In genomic region chr11:69027704-69028372, GRCh38 we compare ENCODE assay signal across 24 cellular contexts. TPM values are rescaled to one million over a fixed set of nuclear protein-coding genes. Genes with fewer than 3 reads are reported as not detected.
A peak's percentile ranks its signal among the peaks of the same experiment; 100 is the strongest.
DNase-seq lines count a peak whose midpoint lies in the region; ATAC-seq, FAIRE-seq and TF ChIP-seq lines count a peak whose summit lies in the region.
"Had no signal": no experiment of that assay in that cellular context is flagged by ENCODE, and none has a peak within 500 bp of the region (broad histone marks: within the 10 kb centered on the region; RNA-seq: fewer than 3 reads in every experiment).

No MANE protein-coding gene starts in this region.

- H3K14ac ChIP-seq in H1 (ENCODE audit: insufficient read length) (no peak overlapping the region), mesenchymal stem cell (ENCODE audit: low read length in 2 of 2) (no peak overlapping the region)

- no peak overlapping the region for H3K56ac ChIP-seq in H1 (replicated peaks; ENCODE audit: insufficient read length, low read depth, low read length)

- no peaks in the 10 kb centered on the region for H3K23me2 ChIP-seq in H1 (ENCODE audit: low read depth, low read length)

- DNase-seq in H7: peak; percentile 40
- peak; percentile 13 for DNase-seq in NCI-H510A (lab: John Stamatoyannopoulos, UW)
- no peak for DNase-seq in H1 (ENCODE audit: low read depth in 1 of 2, low spot score in 2 of 2)
- peak; percentile 73 for DNase-seq in mesenchymal stem cell
- DNase-seq in foreskin melanocyte: no peak
- no peak for DNase-seq in NCI-H1694 treated with DMSO at 0.1 percent for 48 hours (lab: John Stamatoyannopoulos, UW)
- DNase-seq in activated naive CD4-positive, alpha-beta T cell treated with anti-CD3 and anti-CD28 coated beads, Interleukin-2, amount 50 U/mL, for 16 hours: no peak
- DNase-seq: activated CD4-positive, alpha-beta T cell treated with anti-CD3 and anti-CD28 coated beads for 1 hour; brain microvascular endothelial cell; cortex of kidney; foreskin keratinocyte; GM23248; kidney; NCI-H1105 treated with DMSO at 0.1 percent for 48 hours; NCI-H2107; small intestine; stimulated activated CD4-positive, alpha-beta T cell treated with anti-CD3 and anti-CD28 coated beads, Interleukin-2, amount 100 ng/mL, for 48 hours; stimulated activated naive CD8-positive, alpha-beta T cell treated with anti-CD3 and anti-CD28 coated beads, Interleukin-15, amount 100 ng/mL, for 72 hours; T1000 had no signal

- TF ChIP-seq CTCF in H1 (IDR thresholded peaks at IDR 0.05; ENCODE audit: control extremely low read depth in 1 of 3, insufficient read depth in 1 of 3, low read depth in 1 of 3, low read length in 3 of 3): no peak

- H3K27ac ChIP-seq in H1 (ENCODE audit: low read depth, low read length) (no peak overlapping the region), mesenchymal stem cell (ENCODE audit: low read length, poor library complexity, severe bottlenecking) (no peak overlapping the region)
- H3K27ac ChIP-seq: brain microvascular endothelial cell, foreskin keratinocyte, GM23248, SJSA1 had no signal

- H3K9me3 ChIP-seq in H1 (ENCODE audit: insufficient read depth in 2 of 2, low read depth in 1 of 2, low read length in 1 of 2) (no peaks in the 10 kb centered on the region), mesenchymal stem cell (ENCODE audit: control insufficient read depth, low read length) (no peaks in the 10 kb centered on the region)
- H3K9me3 ChIP-seq: SJSA1 had no signal

- TF ChIP-seq POLR2A in H1 (IDR thresholded peaks at IDR 0.05; ENCODE audit: control extremely low read depth in 1 of 2, low read depth in 2 of 2, low read length in 2 of 2): no peak

- WGBS in H1 (ENCODE audit: extremely low coverage in 1 of 2, insufficient coverage in 1 of 2, insufficient read length in 1 of 2, insufficient replicate concordance in 2 of 2, low coverage in 1 of 2, low lambda C conversion rate in 2 of 2, missing lambda C conversion rate in 1 of 2), 2 experiments: 91% methylated on average over 9 of the region's 9 CpGs; no CpG with 5 or more reads in 1 of the 2 experiments
- WGBS in mesenchymal stem cell: 74% methylated on average over 9 of the region's 9 CpGs

- H2AK5ac ChIP-seq in H1 (ENCODE audit: low read depth, low read length) (no peak overlapping the region), mesenchymal stem cell (ENCODE audit: low read length, severe bottlenecking) (no peak overlapping the region)

- H2BK20ac ChIP-seq in H1 (ENCODE audit: low read length): no peak overlapping the region

- H3K79me2 ChIP-seq in H1 (ENCODE audit: control insufficient read depth in 1 of 2, insufficient read depth in 2 of 2, low read length in 2 of 2): no peaks in the 10 kb centered on the region

- no peak overlapping the region for H2BK120ac ChIP-seq in H1 (replicated peaks; ENCODE audit: low read depth, low read length)
- H2BK120ac ChIP-seq in mesenchymal stem cell (ENCODE audit: low read depth, low read length): no peak overlapping the region

- H2BK5ac ChIP-seq in H1 (ENCODE audit: low read depth, low read length): no peak overlapping the region
- H2BK5ac ChIP-seq in mesenchymal stem cell (ENCODE audit: low read depth, low read length, poor library complexity, severe bottlenecking): no peak overlapping the region

- no peaks in the 10 kb centered on the region for H3K27me3 ChIP-seq in H7 (ENCODE audit: control insufficient read depth, insufficient read depth, low read length)
- H3K27me3 ChIP-seq in H1 (replicated peaks in 1 of 4; ENCODE audit: control insufficient read depth in 3 of 4, extremely low read depth in 1 of 4, insufficient read depth in 3 of 4, low read length in 3 of 4): no peaks in the 10 kb centered on the region
- peaks cover 0 to 13% of the 10 kb centered on the region in 2 experiments for H3K27me3 ChIP-seq in mesenchymal stem cell (ENCODE audit: control insufficient read depth in 1 of 2, insufficient read depth in 1 of 2, low read length in 2 of 2)
- H3K27me3 ChIP-seq: SJSA1 had no signal

- H3K4me1 ChIP-seq in H1 (replicated peaks in 1 of 4; ENCODE audit: control insufficient read depth in 3 of 4, insufficient read depth in 4 of 4, low read length in 3 of 4) (no peaks in the 10 kb centered on the region), mesenchymal stem cell (ENCODE audit: control insufficient read depth, insufficient read depth, low read depth, low read length) (no peaks in the 10 kb centered on the region)
- H3K4me1 ChIP-seq: foreskin keratinocyte had no signal

- H3K79me1 ChIP-seq in H1 (ENCODE audit: low read depth, low read length) (no peaks in the 10 kb centered on the region), mesenchymal stem cell (replicated peaks; ENCODE audit: low read length, poor library complexity, severe bottlenecking) (no peaks in the 10 kb centered on the region)

- H3K4me2 ChIP-seq in H1 (ENCODE audit: insufficient read depth in 1 of 2, low read depth in 2 of 2, low read length in 2 of 2) (no peak overlapping the region), mesenchymal stem cell (ENCODE audit: low read length, poor library complexity, severe bottlenecking) (no peak overlapping the region)

- H3K4ac ChIP-seq in H1 (replicated peaks; ENCODE audit: insufficient read length, low read depth, low read length) (no peak overlapping the region), mesenchymal stem cell (ENCODE audit: low read depth in 1 of 2, low read length in 2 of 2) (no peak overlapping the region)

- no peak overlapping the region for H4K91ac ChIP-seq in H1 (replicated peaks; ENCODE audit: insufficient read length, low read length)
- no peak overlapping the region for H4K91ac ChIP-seq in mesenchymal stem cell (ENCODE audit: low read length)

- no peak for FAIRE-seq in H1 (lab: Jason Lieb, UNC)
- FAIRE-seq: kidney, small intestine had no signal

- H3K4me3 ChIP-seq in H7 (ENCODE audit: insufficient read depth, low read depth, low read length) (no peak overlapping the region), H1 (ENCODE audit: extremely low read depth in 1 of 4, insufficient read depth in 2 of 4, low read depth in 3 of 4, low read length in 4 of 4) (no peak overlapping the region), mesenchymal stem cell (ENCODE audit: insufficient read depth in 1 of 2, low read depth in 1 of 2, low read length in 2 of 2) (no peak overlapping the region)
- H3K4me3 ChIP-seq: GM23248, SJSA1 had no signal

- no peak for TF ChIP-seq RAD21 in H1 (IDR thresholded peaks at IDR 0.05 in 1 of 2, conservative IDR thresholded peaks at IDR 0.05 in 1 of 2; ENCODE audit: low read depth in 2 of 2, low read length in 2 of 2)

- H2BK12ac ChIP-seq in H1 (ENCODE audit: low read depth, low read length): no peak overlapping the region
- H2BK12ac ChIP-seq in mesenchymal stem cell (ENCODE audit: low read length in 2 of 2): no peak overlapping the region

- no peak for ATAC-seq in HG02938 (IDR thresholded peaks at IDR 0.05; ENCODE audit: unreplicated experiment)
- ATAC-seq: foreskin keratinocyte; natural killer cell treated with Interleukin-12 subunit alpha and Interleukin-12 subunit beta and Interleukin-15 and Interleukin-18, amount 100 ng/mL, for 72 hours; stimulated activated naive CD8-positive, alpha-beta T cell treated with anti-CD3 and anti-CD28 coated beads, Interleukin-15, amount 100 ng/mL, for 72 hours had no signal

- no peak overlapping the region for H2BK15ac ChIP-seq in H1 (ENCODE audit: low read length)
- no peak overlapping the region for H2BK15ac ChIP-seq in mesenchymal stem cell (ENCODE audit: low read depth, poor library complexity, severe bottlenecking)

- H4K20me1 ChIP-seq in H1 (replicated peaks in 1 of 2; ENCODE audit: control insufficient read depth in 1 of 2, insufficient read depth in 2 of 2, low read length in 2 of 2): no peaks in the 10 kb centered on the region

- H3K18ac ChIP-seq in H1 (ENCODE audit: extremely low read depth, low read length): no peak overlapping the region
- H3K18ac ChIP-seq in mesenchymal stem cell (ENCODE audit: low read depth in 1 of 2, low read length in 2 of 2): no peak overlapping the region

- CTCF ChIA-PET in H1 (lab: Charles Lee; ENCODE audit: partially characterized antibody): interaction anchor here (0.9 to 2.0 kb wide), 5 partner anchors 9 to 78 kb away, joined by 3 to 8 read pairs (median 3); no protein-coding TSS in a partner anchor

- TF ChIP-seq EP300 in H1 (IDR thresholded peaks at IDR 0.05; ENCODE audit: borderline replicate concordance in 1 of 2, low read depth in 2 of 2, low read length in 2 of 2): no peak

- H3K23ac ChIP-seq in H1 (ENCODE audit: insufficient read length) (no peak overlapping the region), mesenchymal stem cell (ENCODE audit: low read length in 2 of 2) (no peak overlapping the region)

- no peak overlapping the region for H3K9ac ChIP-seq in H1 (replicated peaks in 1 of 4; ENCODE audit: extremely low read depth in 1 of 4, low read depth in 3 of 4, low read length in 3 of 4)
- H3K9ac ChIP-seq in mesenchymal stem cell (ENCODE audit: low read length): no peak overlapping the region
- H3K9ac ChIP-seq: GM23248 had no signal

- 0 out of 2 replicates have a peak overlapping the region, but pooled peaks have one; percentile 28 for H4K8ac ChIP-seq in H1 (ENCODE audit: extremely low read depth, insufficient read depth, low read length)
- no peak overlapping the region for H4K8ac ChIP-seq in mesenchymal stem cell (ENCODE audit: low read length)

- POLR2A ChIA-PET in H1 (lab: Charles Lee; ENCODE audit: partially characterized antibody): interaction anchor here (1.1 to 1.7 kb wide), 2 partner anchors 14 to 33 kb away, joined by 3 read pairs; no protein-coding TSS in a partner anchor

- H3K36me3 ChIP-seq in H7 (replicated peaks; ENCODE audit: control insufficient read depth, insufficient read depth, low read length) (no peaks in the 10 kb centered on the region), H1 (ENCODE audit: control insufficient read depth in 2 of 4, insufficient read depth in 4 of 4, low read length in 3 of 4) (no peaks in the 10 kb centered on the region), mesenchymal stem cell (ENCODE audit: control insufficient read depth in 1 of 2, insufficient read depth in 2 of 2, low read depth in 1 of 2, low read length in 2 of 2) (no peaks in the 10 kb centered on the region)
- H3K36me3 ChIP-seq: brain microvascular endothelial cell, SJSA1 had no signal

- H2AFZ ChIP-seq in H1 (ENCODE audit: low read length) (no peak overlapping the region), mesenchymal stem cell (ENCODE audit: low read depth, low read length) (no peak overlapping the region)
- H2AFZ ChIP-seq: GM23248 had no signal

- H4K5ac ChIP-seq in H1 (ENCODE audit: insufficient read length, low read depth, low read length): no peak overlapping the region

RNA-seq across cellular contexts. Expression of gene MRGPRF, which starts 14.8 kb away (rescaled TPM):
- 6.5 and 7.6 TPM in 2 replicates for total RNA-seq in H7 (2014; rRNA removed; shearing (Covaris generic))
- 11.0 and 11.9 TPM in 2 replicates for total RNA-seq in H1 (2021; fragmentation: NEBNext Ultra II Directional; extraction: Animal tissue kit (Norgen Biotek cat#: 25700))
- 7.5 and 12.2 TPM in 2 replicates for polyA plus RNA-seq in H1 (2011; rRNA removed)
- 7.1 TPM for polyA plus RNA-seq in H1 (2011; cell fraction: cytosol; rRNA removed)
- 7.9 TPM for polyA plus RNA-seq in H1 (2011; cell fraction: nucleus; rRNA removed)
- 6.8 to 11.3 TPM (median 8.2 TPM) in 4 replicates for polyA plus RNA-seq in H1 (2012, experiment 1 of 2)
- polyA plus RNA-seq in H1 (2012, experiment 2 of 2): 13.9 TPM
- 11.8 TPM for polyA plus RNA-seq in H1 (2013, experiment 1 of 2)
- 12.8 TPM for polyA plus RNA-seq in H1 (2013, experiment 2 of 2)
- 4.3 and 5.4 TPM in 2 replicates for polyA minus RNA-seq in H1 (2011; rRNA and poly(A)+ RNA removed)
- 6.4 TPM for polyA minus RNA-seq in H1 (2011; cell fraction: cytosol; rRNA and poly(A)+ RNA removed)
- 7.7 TPM for polyA minus RNA-seq in H1 (2011; cell fraction: nucleus; rRNA and poly(A)+ RNA removed)
- polyA plus RNA-seq in mesenchymal stem cell (2013, experiment 1 of 2): 28.0 TPM
- polyA plus RNA-seq in mesenchymal stem cell (2013, experiment 2 of 2): 29.6 TPM
- total RNA-seq: natural killer cell treated with Interleukin-12 subunit alpha and Interleukin-12 subunit beta and Interleukin-15 and Interleukin-18, amount 100 ng/mL, for 72 hours had no signal

RNA-seq across cellular contexts. Expression of gene TPCN2, which starts 20.9 kb away (rescaled TPM):
- 11.8 and 13.2 TPM in 2 replicates for total RNA-seq in H7 (2014; rRNA removed; shearing (Covaris generic))
- 16.3 and 18.6 TPM in 2 replicates for total RNA-seq in H1 (2021; fragmentation: NEBNext Ultra II Directional; extraction: Animal tissue kit (Norgen Biotek cat#: 25700))
- polyA plus RNA-seq in H1 (2011; rRNA removed): 9.7 and 16.8 TPM in 2 replicates
- 10.5 TPM for polyA plus RNA-seq in H1 (2011; cell fraction: cytosol; rRNA removed)
- polyA plus RNA-seq in H1 (2011; cell fraction: nucleus; rRNA removed): 68.1 TPM
- 9.3 to 14.4 TPM (median 12.9 TPM) in 4 replicates for polyA plus RNA-seq in H1 (2012, experiment 1 of 2)
- 9.0 TPM for polyA plus RNA-seq in H1 (2012, experiment 2 of 2)
- 15.5 TPM for polyA plus RNA-seq in H1 (2013, experiment 1 of 2)
- polyA plus RNA-seq in H1 (2013, experiment 2 of 2): 14.1 TPM
- 12.6 and 14.2 TPM in 2 replicates for polyA minus RNA-seq in H1 (2011; rRNA and poly(A)+ RNA removed)
- 8.7 TPM for polyA minus RNA-seq in H1 (2011; cell fraction: cytosol; rRNA and poly(A)+ RNA removed)
- polyA minus RNA-seq in H1 (2011; cell fraction: nucleus; rRNA and poly(A)+ RNA removed): 23.8 TPM
- 4.9 TPM for polyA plus RNA-seq in mesenchymal stem cell (2013, experiment 1 of 2)
- polyA plus RNA-seq in mesenchymal stem cell (2013, experiment 2 of 2): 4.7 TPM

RNA-seq across cellular contexts. Expression of gene MRGPRD, which starts 47.1 kb away (rescaled TPM):
- not detected in 2 replicates for total RNA-seq in H7 (2014; rRNA removed; shearing (Covaris generic))
- not detected in 2 replicates for total RNA-seq in H1 (2021; fragmentation: NEBNext Ultra II Directional; extraction: Animal tissue kit (Norgen Biotek cat#: 25700))
- polyA plus RNA-seq in H1 (2011; rRNA removed): not detected in 2 replicates
- polyA plus RNA-seq in H1 (2011; cell fraction: cytosol; rRNA removed): not detected
- not detected for polyA plus RNA-seq in H1 (2011; cell fraction: nucleus; rRNA removed)
- not detected in 4 replicates for polyA plus RNA-seq in H1 (2012, experiment 1 of 2)
- polyA plus RNA-seq in H1 (2012, experiment 2 of 2): not detected
- polyA plus RNA-seq in H1 (2013, experiment 1 of 2): not detected
- not detected for polyA plus RNA-seq in H1 (2013, experiment 2 of 2)
- polyA minus RNA-seq in H1 (2011; rRNA and poly(A)+ RNA removed): 0.24 TPM in 1 of 2 replicates, not detected in the other
- not detected for polyA minus RNA-seq in H1 (2011; cell fraction: cytosol; rRNA and poly(A)+ RNA removed)
- not detected for polyA minus RNA-seq in H1 (2011; cell fraction: nucleus; rRNA and poly(A)+ RNA removed)
- polyA plus RNA-seq in mesenchymal stem cell (2013, experiment 1 of 2): not detected
- polyA plus RNA-seq in mesenchymal stem cell (2013, experiment 2 of 2): not detected
- total RNA-seq: foreskin keratinocyte; GM23248; kidney; mesenteric fat pad; natural killer cell treated with Interleukin-12 subunit alpha and Interleukin-12 subunit beta and Interleukin-15 and Interleukin-18, amount 100 ng/mL, for 72 hours; progenitor cell of endocrine pancreas; SJSA1 had no signal
- polyA plus RNA-seq: foreskin keratinocyte, GM23248 had no signal

Comparison
In these comparisons a context has a peak if more than half of its experiments do, and no peak if none do; other contexts are left out.
1. DNase-seq: peak in H7 (single experiment), NCI-H510A (single experiment) and mesenchymal stem cell (single experiment); none in H1 (0 of 2), foreskin melanocyte (single experiment), NCI-H1694 treated with DMSO at 0.1 percent for 48 hours (single experiment) and activated naive CD4-positive, alpha-beta T cell treated with anti-CD3 and anti-CD28 coated beads, Interleukin-2, amount 50 U/mL, for 16 hours (single experiment).